Comparison of ENCODE assay signal across 19 cellular contexts in the genomic region with DNA sequence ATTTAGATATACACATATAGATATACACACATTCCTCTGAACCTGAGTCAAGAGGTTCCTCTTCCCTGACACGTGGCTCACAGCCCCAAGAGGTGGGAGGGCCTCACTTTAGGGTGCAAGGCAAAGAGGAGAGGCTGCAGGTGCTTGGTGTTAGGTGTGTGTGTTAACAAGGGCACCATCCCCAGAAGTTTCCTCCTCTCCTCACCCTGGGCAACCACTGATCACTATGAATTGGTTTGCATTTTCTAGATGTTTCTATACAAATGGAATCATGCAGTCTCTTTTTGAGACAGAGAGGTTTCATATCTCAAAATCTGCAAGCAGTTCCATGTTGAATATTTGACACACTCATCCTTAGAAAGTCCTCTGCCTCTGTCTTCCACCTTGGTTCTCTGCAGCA.
"Had no signal": no experiment of that assay in that cellular context is flagged by ENCODE, and none has a peak within 500 bp of the region (broad histone marks: within the 10 kb centered on the region; RNA-seq: fewer than 3 reads in every experiment).

No MANE protein-coding gene starts in this region.

- H3K27ac Mint-ChIP-seq: mesothelial cell of epicardium; naive B cell; naive thymus-derived CD8-positive, alpha-beta T cell had no signal

- ATAC-seq: gastrocnemius medialis; heart right ventricle; left cardiac atrium; left lung; left ventricle myocardium superior; lower lobe of right lung; mucosa of descending colon; naive thymus-derived CD8-positive, alpha-beta T cell had no signal

- H3K4me3 Mint-ChIP-seq: mesothelial cell of epicardium; naive B cell; naive thymus-derived CD8-positive, alpha-beta T cell had no signal

- H3K36me3 Mint-ChIP-seq: mesothelial cell of epicardium; naive B cell; naive thymus-derived CD8-positive, alpha-beta T cell had no signal

- DNase-seq: dermis blood vessel endothelial cell; dorsolateral prefrontal cortex; effector CD4-positive, alpha-beta T cell; effector memory CD4-positive, alpha-beta T cell; foreskin melanocyte; gastrocnemius medialis; glutamatergic neuron; head of caudate nucleus; heart right ventricle; hippocampal formation; left cardiac atrium; left lung; left ventricle myocardium superior; lower lobe of right lung; mesenchymal stem cell; mucosa of descending colon; naive B cell; naive thymus-derived CD8-positive, alpha-beta T cell had no signal

- H3K9me3 Mint-ChIP-seq: mesothelial cell of epicardium had no signal
